ENCODE assay signal across 18 cellular contexts in the genomic region with DNA sequence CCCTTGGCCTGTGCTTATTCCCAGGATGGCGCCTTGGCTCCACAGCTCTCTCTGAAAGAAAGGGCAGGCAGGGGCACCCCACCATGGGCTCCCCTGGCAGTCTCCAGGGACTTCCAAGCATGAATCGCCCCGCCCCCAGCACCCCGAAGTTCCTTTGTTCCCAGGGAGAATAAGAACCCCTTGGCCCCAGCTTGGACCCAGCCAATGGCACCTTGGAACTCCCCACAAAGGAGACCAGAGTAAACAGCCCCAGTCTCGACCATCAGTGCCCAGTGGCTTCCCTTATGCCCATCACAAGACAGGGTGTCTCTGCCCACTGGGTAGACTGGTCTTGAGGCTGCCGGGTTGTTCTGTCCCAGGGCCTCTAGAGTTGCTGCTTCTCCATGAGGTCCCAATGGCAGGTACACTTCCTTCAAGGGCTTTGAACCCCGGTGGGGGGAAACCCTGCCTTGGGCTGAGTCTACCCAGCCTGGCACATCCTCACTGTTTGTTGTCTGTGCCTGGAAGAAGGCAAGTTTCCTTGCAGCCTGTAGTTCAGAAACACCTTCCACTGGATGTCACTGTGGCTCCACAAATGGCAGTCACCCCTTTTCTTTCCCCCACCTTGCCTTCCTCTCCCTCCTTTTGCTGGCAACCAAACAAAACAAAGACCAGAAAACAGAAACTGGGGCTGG. TPM values are rescaled to one million over a fixed set of nuclear protein-coding genes. Genes with fewer than 3 reads are reported as not detected.
DNase-seq lines count a peak whose midpoint lies in the region; ATAC-seq and TF ChIP-seq lines count a peak whose summit lies in the region.
"Had no signal": no experiment of that assay in that cellular context is flagged by ENCODE, and none has a peak within 500 bp of the region (broad histone marks: within the 10 kb centered on the region; RNA-seq: fewer than 3 reads in every experiment).

No MANE protein-coding gene starts in this region.

- H3K9me3 Mint-ChIP-seq in activated T-cell treated with anti-CD3 and anti-CD28 coated beads, Interleukin-2, amount 50 U/mL, for 4 hours, result no peaks in the 10 kb centered on the region
- H3K9me3 Mint-ChIP-seq: CD4-positive, CD25-positive, alpha-beta regulatory T cell had no signal

- peaks cover 3% of the 10 kb centered on the region for H3K4me1 ChIP-seq in psoas muscle
- H3K4me1 ChIP-seq: HAP-1 had no signal

- CTCF ChIA-PET in GM10248 (lab: Yijun Ruan, JAX), result interaction anchor here (1.0 kb wide), 1 partner anchor 218 kb away, joined by 3 read pairs; no protein-coding TSS in a partner anchor

- H3K4me3 Mint-ChIP-seq in activated T-cell treated with anti-CD3 and anti-CD28 coated beads, Interleukin-2, amount 50 U/mL, for 4 hours, result no peak overlapping the region

- H3K36me3 Mint-ChIP-seq in activated T-cell treated with anti-CD3 and anti-CD28 coated beads, Interleukin-2, amount 50 U/mL, for 4 hours (ENCODE audit: insufficient read depth), result no peaks in the 10 kb centered on the region
- H3K36me3 Mint-ChIP-seq: CD4-positive, CD25-positive, alpha-beta regulatory T cell had no signal

- no peaks in the 10 kb centered on the region for H3K36me3 ChIP-seq in psoas muscle (ENCODE audit: insufficient read depth in 1 of 2, low read depth in 1 of 2)

- peaks cover 36% of the 10 kb centered on the region for H3K4me1 Mint-ChIP-seq in activated T-cell treated with anti-CD3 and anti-CD28 coated beads, Interleukin-2, amount 50 U/mL, for 4 hours (ENCODE audit: low read depth)

- TF ChIP-seq CTCF in GM10248 (IDR thresholded peaks at IDR 0.05; ENCODE audit: control extremely low read depth, extremely low read depth, low read depth, missing control alignments) (no peak), coronary artery (IDR thresholded peaks at IDR 0.05) (no peak), psoas muscle (IDR thresholded peaks at IDR 0.05) (peak; percentile 18)

- POLR2A ChIA-PET in GM10248 (lab: Yijun Ruan, JAX), result no interaction called here

- DNase-seq in activated T-cell treated with anti-CD3 and anti-CD28 coated beads, Interleukin-2, amount 50 U/mL, for 1 hour, result peak; percentile 20
- DNase-seq in activated T-cell treated with anti-CD3 and anti-CD28 coated beads, Interleukin-2, amount 50 U/mL, for 4 hours, result no peak
- DNase-seq in GM10248 (ENCODE audit: extremely low spot score) (peak; percentile 3), coronary artery (ENCODE audit: low spot score) (peak; percentile 57), psoas muscle (peak in 1 of 2 donors; percentile 45)
- DNase-seq: CD4-positive, CD25-positive, alpha-beta regulatory T cell; DND-41; GDM1; Karpas-422; NCI-H187 treated with DMSO at 0.1 percent for 48 hours; NCI-H2171; NCI-H446 treated with DMSO at 0.1 percent for 48 hours; NCI-H774; Right ventricle myocardium superior had no signal

- H3K9me3 ChIP-seq in psoas muscle, result no peaks in the 10 kb centered on the region
- H3K9me3 ChIP-seq: HAP-1 had no signal

- no peaks in the 10 kb centered on the region for H3K27me3 ChIP-seq in psoas muscle (ENCODE audit: insufficient read depth in 3 of 3, low read length in 2 of 3)

- no peak overlapping the region for H3K4me3 ChIP-seq in coronary artery
- H3K4me3 ChIP-seq in psoas muscle, result peak overlapping the region; percentile 25
- H3K4me3 ChIP-seq: HAP-1 had no signal

- intact Hi-C loops in psoas muscle (cut with DNase I), result loop anchor here in 1 of 2 donors (5.0 kb wide), 1 partner anchor 37 kb away; no protein-coding TSS in a partner anchor

- H3K27ac ChIP-seq in coronary artery (no peak overlapping the region), psoas muscle (no peak overlapping the region)

- no peak for ATAC-seq in activated T-cell treated with anti-CD3 and anti-CD28 coated beads, Interleukin-2, amount 50 U/mL, for 4 hours
- no peak for ATAC-seq in psoas muscle
- no peak for ATAC-seq in GM18867 (IDR thresholded peaks at IDR 0.05; ENCODE audit: unreplicated experiment)
- ATAC-seq in HG03521 (IDR thresholded peaks at IDR 0.05; ENCODE audit: unreplicated experiment), result no peak
- ATAC-seq in GM21619 (IDR thresholded peaks at IDR 0.05; ENCODE audit: unreplicated experiment), result no peak

- 78 to 92% (median 83%) methylated on average over 4 to 7 of the region's 7 CpGs for WGBS in psoas muscle, 3 donors

- no peaks in the 10 kb centered on the region for H3K27me3 Mint-ChIP-seq in activated T-cell treated with anti-CD3 and anti-CD28 coated beads, Interleukin-2, amount 50 U/mL, for 4 hours (ENCODE audit: low read depth)
- H3K27me3 Mint-ChIP-seq: CD4-positive, CD25-positive, alpha-beta regulatory T cell had no signal

RNA-seq across cellular contexts. Expression of a gene that starts 30.8 kb away (rescaled TPM):
- 10 to 100 TPM; 23.8 to 29.5 (median 26.7) TPM for total RNA-seq in activated T-cell treated with anti-CD3 and anti-CD28 coated beads, Interleukin-2, amount 50 U/mL, for 4 hours
- total RNA-seq in psoas muscle, result 10 to 100 TPM in 2 of 4 donors, 1 to 10 TPM in 2; 5.3 to 15.6 (median 8.5) TPM
- 1 to 10 TPM; 5.2 to 7.7 (median 6.5) TPM for polyA plus RNA-seq in psoas muscle
